Comparison of ENCODE assay signal across 14 cellular contexts in genomic region chr4:168138096-168138495, GRCh38. TPM values are rescaled to one million over a fixed set of nuclear protein-coding genes. Genes with fewer than 3 reads are reported as not detected.
DNase-seq lines count a peak whose midpoint lies in the region; TF ChIP-seq lines count a peak whose summit lies in the region.
"Not testable (repeated sequence)": the region's sequence is repeated elsewhere in the genome, so short reads cannot be mapped to it uniquely, and the experiment has no call there.
"Had no signal": no experiment of that assay in that cellular context is flagged by ENCODE, and none has a peak within 500 bp of the region (broad histone marks: within the 10 kb centered on the region; RNA-seq: fewer than 3 reads in every experiment).

No MANE protein-coding gene starts in this region.

- TF ChIP-seq CTCF in AG09309 (IDR thresholded peaks at IDR 0.05; ENCODE audit: control insufficient read depth, insufficient read depth, low read depth, low read length, missing control alignments); SK-N-SH (IDR thresholded peaks at IDR 0.05); MCF 10A (IDR thresholded peaks at IDR 0.05; ENCODE audit: unreplicated experiment): not testable (repeated sequence)

- H3K36me3 ChIP-seq in GM23248 (ENCODE audit: low read depth); MG63; SK-N-SH (replicated peaks in 1 of 2; ENCODE audit: control insufficient read depth in 1 of 2, insufficient read depth in 2 of 2, low read length in 1 of 2): not testable (repeated sequence)

- in situ Hi-C loops in GM23248 (cut with MboI), result not testable (repeated sequence)

- peak overlapping the region; percentile 57 for H3K4me2 ChIP-seq in GM23248 (ENCODE audit: unreplicated experiment)
- not testable (repeated sequence) for H3K4me2 ChIP-seq in SK-N-SH

- 0 out of 2 replicates have a peak overlapping the region, but pooled peaks have one; percentile 18 for H2AFZ ChIP-seq in GM23248
- H2AFZ ChIP-seq in SK-N-SH (ENCODE audit: low read depth), result peak overlapping the region; percentile 61; the same call in 1 of the 2 replicates

- not testable (repeated sequence) for H3K9me3 Mint-ChIP-seq in MCF 10A (ENCODE audit: unreplicated experiment)

- H3K4me3 ChIP-seq in AG09309 (ENCODE audit: control insufficient read depth, low read depth, low read length); GM23248; MG63; SK-N-SH (ENCODE audit: low read depth in 2 of 2, low read length in 1 of 2): not testable (repeated sequence)

- not testable (repeated sequence) for TF ChIP-seq RAD21 in SK-N-SH (IDR thresholded peaks at IDR 0.05; ENCODE audit: low read length)

- H3K9me2 ChIP-seq in GM23248 (ENCODE audit: insufficient read depth); SK-N-SH: not testable (repeated sequence)

- H3K4me1 ChIP-seq in GM23248 (ENCODE audit: insufficient read depth), result peaks cover 32% of the 10 kb centered on the region
- H3K4me1 ChIP-seq in SK-N-SH (ENCODE audit: control insufficient read depth in 1 of 2, insufficient read depth in 2 of 2, low read depth in 1 of 2, low read length in 1 of 2), result not testable (repeated sequence)

- not testable (repeated sequence) for H3K27me3 ChIP-seq in GM23248 (replicated peaks; ENCODE audit: insufficient read depth); MG63; SK-N-SH (ENCODE audit: insufficient read depth)

- H3K9me3 ChIP-seq in GM23248 (ENCODE audit: low read depth); MG63; SK-N-SH: not testable (repeated sequence)

- not testable (repeated sequence) for H3K4me3 Mint-ChIP-seq in MCF 10A (ENCODE audit: unreplicated experiment)

- H3F3A ChIP-seq in GM23248 (ENCODE audit: insufficient read depth) (peaks cover 26% of the 10 kb centered on the region), SK-N-SH (replicated peaks; ENCODE audit: insufficient read depth) (peaks cover 21% of the 10 kb centered on the region)

- H3K4me1 Mint-ChIP-seq in MCF 10A (ENCODE audit: insufficient read depth, unreplicated experiment), result peaks cover 16% of the 10 kb centered on the region

- peak overlapping the region; percentile 55 for H3K9ac ChIP-seq in GM23248
- peak overlapping the region; percentile 7; the same call in 1 of the 2 replicates for H3K9ac ChIP-seq in SK-N-SH

- POLR2A ChIA-PET in SK-N-SH (lab: Yijun Ruan, JAX); MCF 10A (lab: Yijun Ruan, JAX): not testable (repeated sequence)

- intact Hi-C loops in MCF 10A (cut with micrococcal nuclease), result not testable (repeated sequence)

- H4K20me1 ChIP-seq in GM23248 (ENCODE audit: insufficient read depth); SK-N-SH (ENCODE audit: insufficient read depth): not testable (repeated sequence)

- 41 to 46% methylated on average over 6 of the region's 6 CpGs for WGBS in GM23248 (ENCODE audit: low coverage in 1 of 2, low lambda C conversion rate in 2 of 2, missing lambda C conversion rate in 2 of 2), 2 experiments
- WGBS in SK-N-SH (ENCODE audit: low lambda C conversion rate), result 47% methylated on average over 6 of the region's 6 CpGs

- H3K27ac ChIP-seq in GM23248 (peak overlapping the region; percentile 90), SK-N-SH (ENCODE audit: low read depth in 2 of 2, low read length in 1 of 2) (peak overlapping the region in 1 of 2 experiments; percentile 86; a peak in 2 of 4 replicates)

- BruUV-seq in MCF 10A (replicated peaks; lab: Mats Ljungman, UMichigan), result not testable (repeated sequence)

- peak in 1 of 2 experiments; percentile 77; a peak in 2 of 4 replicates for TF ChIP-seq EP300 in SK-N-SH (IDR thresholded peaks at IDR 0.05; ENCODE audit: borderline replicate concordance in 1 of 2, low read depth in 1 of 2, low read length in 1 of 2)

- not testable (repeated sequence) for H3K79me2 ChIP-seq in GM23248 (ENCODE audit: insufficient read depth); SK-N-SH (ENCODE audit: insufficient read depth)

- CTCF ChIA-PET in SK-N-SH (lab: Yijun Ruan, JAX) (interaction anchor here (0.8 kb wide), 1 partner anchor 15 kb away, joined by 4 read pairs; no protein-coding TSS in a partner anchor), MCF 10A (lab: Yijun Ruan, JAX) (interaction anchor here (1.0 kb wide), 1 partner anchor 16 kb away, joined by 4 read pairs; no protein-coding TSS in a partner anchor)

- H3K27ac Mint-ChIP-seq in MCF 10A (ENCODE audit: low read depth, unreplicated experiment), result peak overlapping the region; percentile 60

- not testable (repeated sequence) for H3K36me3 Mint-ChIP-seq in MCF 10A (ENCODE audit: insufficient read depth, unreplicated experiment)

- not testable (repeated sequence) for H3K27me3 Mint-ChIP-seq in MCF 10A (ENCODE audit: insufficient read depth, unreplicated experiment)

- peak; percentile 85 for DNase-seq in AG09309 (ENCODE audit: low read depth)
- DNase-seq in GM23248, result peak; percentile 87
- peak; percentile 69 for DNase-seq in MG63
- DNase-seq in SK-N-SH, result not testable (repeated sequence)
- DNase-seq in MCF 10A (ENCODE audit: unreplicated experiment), result peak; percentile 25
- DNase-seq in fibroblast of peridontal ligament (ENCODE audit: extremely low read depth), result peak; percentile 82
- DNase-seq in kidney tubule cell (ENCODE audit: low spot score), result peak; percentile 64
- peak; percentile 76 for DNase-seq in stromal cell of bone marrow (ENCODE audit: low read depth)

TF ChIP-seq in SK-N-SH, 30 proteins besides CTCF, POLR2A, EP300 and RAD21:
- 0 out of 2 replicates have a peak, but pooled peaks have one; percentile 22 for TF ChIP-seq YY1 (IDR thresholded peaks at IDR 0.05; ENCODE audit: low read depth)
- peak; percentile 39; the same call in 1 of the 2 replicates for TF ChIP-seq ZBTB33 (IDR thresholded peaks at IDR 0.05; ENCODE audit: borderline replicate concordance, low read depth)
- TF ChIP-seq FOSL2 (IDR thresholded peaks at IDR 0.05; ENCODE audit: borderline replicate concordance, low read depth), result peak; percentile 78; the same call in 1 of the 2 replicates
- TF ChIP-seq, protein P1, sequence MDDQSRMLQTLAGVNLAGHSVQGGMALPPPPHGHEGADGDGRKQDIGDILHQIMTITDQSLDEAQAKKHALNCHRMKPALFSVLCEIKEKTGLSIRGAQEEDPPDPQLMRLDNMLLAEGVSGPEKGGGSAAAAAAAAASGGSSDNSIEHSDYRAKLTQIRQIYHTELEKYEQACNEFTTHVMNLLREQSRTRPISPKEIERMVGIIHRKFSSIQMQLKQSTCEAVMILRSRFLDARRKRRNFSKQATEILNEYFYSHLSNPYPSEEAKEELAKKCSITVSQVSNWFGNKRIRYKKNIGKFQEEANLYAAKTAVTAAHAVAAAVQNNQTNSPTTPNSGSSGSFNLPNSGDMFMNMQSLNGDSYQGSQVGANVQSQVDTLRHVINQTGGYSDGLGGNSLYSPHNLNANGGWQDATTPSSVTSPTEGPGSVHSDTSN (IDR thresholded peaks at IDR 0.05), result peak; percentile 91
- TF ChIP-seq NFIC (IDR thresholded peaks at IDR 0.05; ENCODE audit: borderline replicate concordance), result peak; percentile 29; the same call in 1 of the 2 replicates
- TF ChIP-seq POLR2AphosphoS5 (IDR thresholded peaks at IDR 0.05; ENCODE audit: low read depth, low read length), result peak; percentile 19; the same call in 1 of the 2 replicates
- peak; percentile 86 for TF ChIP-seq JUND (IDR thresholded peaks at IDR 0.05)
- peak; percentile 58; the same call in 1 of the 2 replicates for TF ChIP-seq MEF2A (IDR thresholded peaks at IDR 0.05; ENCODE audit: borderline replicate concordance, low read depth)
- TF ChIP-seq TCF12 (IDR thresholded peaks at IDR 0.05), result peak; percentile 88
- peak; percentile 69; the same call in 1 of the 2 replicates for TF ChIP-seq TEAD4 (IDR thresholded peaks at IDR 0.05; ENCODE audit: borderline replicate concordance, insufficient read depth)
TF ChIP-seq in SK-N-SH: peak in this region for 10; not testable (repeated sequence) for 20.

RNA-seq across cellular contexts. Expression of gene ANXA10, which starts 45.8 kb away (rescaled TPM):
- 0.22 TPM in 1 of 2 replicates, not detected in the other for total RNA-seq in GM23248 (2014; rRNA removed; shearing (Covaris generic))
- 0.27 and 0.44 TPM in 2 replicates for polyA plus RNA-seq in GM23248 (2016; fragmentation: Nextera tagmentation; extraction: Ambion mirVana)
- not detected in 2 replicates for total RNA-seq in MG63 (2014; rRNA removed; shearing (Covaris generic); ENCODE audit: low replicate concordance)
- polyA plus RNA-seq in SK-N-SH (2012; rRNA removed), result 0.23 and 0.34 TPM in 2 replicates
- 0.54 and 0.75 TPM in 2 replicates for polyA plus RNA-seq in SK-N-SH (2012; cell fraction: cytosol; rRNA removed)
- 0.24 and 0.25 TPM in 2 replicates for polyA plus RNA-seq in SK-N-SH (2012; cell fraction: nucleus; rRNA removed)
- not detected in 2 replicates for total RNA-seq in MCF 10A (2022)
- total RNA-seq: activated naive CD4-positive, alpha-beta T cell treated with anti-CD3 and anti-CD28 coated beads, Interleukin-2, amount 50 U/mL, for 72 hours; ascending aorta; chondrocyte; natural killer cell; omental fat pad; Right ventricle myocardium inferior had no signal
